Comparison of ENCODE assay signal across 8 cellular contexts in the genomic region with DNA sequence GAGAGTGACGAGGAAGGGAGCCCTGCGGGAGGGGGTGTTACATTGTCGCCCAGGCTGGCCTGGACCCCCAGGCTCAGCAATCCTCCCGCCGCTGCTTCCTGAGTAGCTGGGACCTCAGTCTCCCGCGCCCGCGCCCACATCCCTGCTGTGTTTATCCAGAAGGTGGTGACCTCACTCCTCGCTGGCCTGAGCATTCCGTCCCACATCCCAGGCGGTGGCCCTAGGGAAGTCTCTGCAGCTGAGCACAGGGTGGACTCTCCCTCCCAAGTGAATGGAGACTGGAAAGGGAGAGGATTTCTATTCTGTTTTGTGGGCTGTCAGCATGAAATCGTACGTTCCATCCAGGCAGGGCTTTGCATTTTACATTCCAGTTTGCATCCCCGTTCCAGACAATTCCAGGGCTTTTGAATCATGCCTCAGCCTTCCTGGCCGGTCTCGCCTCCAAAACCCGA. TPM values are rescaled to one million over a fixed set of nuclear protein-coding genes. Genes with fewer than 3 reads are reported as not detected.
DNase-seq lines count a peak whose midpoint lies in the region; ATAC-seq and TF ChIP-seq lines count a peak whose summit lies in the region.

No MANE protein-coding gene starts in this region.

- H2AFZ ChIP-seq in HCT116 (ENCODE audit: low read depth, low read length, poor library complexity, severe bottlenecking): no peak overlapping the region

- RAD21 ChIA-PET in HCT116 (lab: Charles Lee; ENCODE audit: low non-redundant PET in 1 of 2, low total read pairs in 2 of 2, uncharacterized antibody in 2 of 2, unreplicated experiment in 2 of 2): no interaction called here

- H3K9me3 ChIP-seq in HCT116 (ENCODE audit: control insufficient read depth in 1 of 2, insufficient read depth in 1 of 2, low read depth in 1 of 2, low read length in 2 of 2) (peaks cover 0 to 4% of the 10 kb centered on the region in 2 experiments; a peak in 2 of 4 replicates), heart left ventricle (peaks cover 0 to 3% (median 0%) of the 10 kb centered on the region in 12 donors)

- WGBS in heart left ventricle, 4 donors: 1 to 4% (median 3%) methylated on average over 15 to 18 of the region's 18 CpGs

- H3K79me2 ChIP-seq in HCT116 (ENCODE audit: insufficient read depth, low read length): peaks cover 10% of the 10 kb centered on the region; the same call in 1 of the 2 replicates

- H3K27me3 Mint-ChIP-seq in activated T-helper 1 cell treated with anti-CD3 and anti-CD28 coated beads, Interleukin-12 subunit alpha, Interleukin-12 subunit beta, Interleukin-2, Interleukin-4 antibody, amounts not matched to agents 30 ng/mL and 10 ng/mL and 1 ng/mL, durations not matched to agents 14 hours and 24 hours and 36 hours (ENCODE audit: insufficient read depth): no peaks in the 10 kb centered on the region

- H3K4me1 ChIP-seq in HCT116 (ENCODE audit: control insufficient read depth in 1 of 2, insufficient read depth in 2 of 2, low read length in 2 of 2): peaks cover 0 to 4% of the 10 kb centered on the region in 2 experiments; a peak in 1 of 4 replicates
- peaks cover 0 to 29% (median 17%) of the 10 kb centered on the region in 12 donors for H3K4me1 ChIP-seq in heart left ventricle

- peaks cover 13% of the 10 kb centered on the region for H3K36me3 Mint-ChIP-seq in activated T-helper 1 cell treated with anti-CD3 and anti-CD28 coated beads, Interleukin-12 subunit alpha, Interleukin-12 subunit beta, Interleukin-2, Interleukin-4 antibody, amounts not matched to agents 30 ng/mL and 10 ng/mL and 1 ng/mL, durations not matched to agents 14 hours and 24 hours and 36 hours (ENCODE audit: low read depth)

- DNase-seq in AG10803 (ENCODE audit: low read depth) (peak; percentile 58), HCT116 (ENCODE audit: low read depth, low spot score) (no peak), heart left ventricle (peak; percentile 56 to 82 (median 79)), posterior vena cava (ENCODE audit: low spot score) (peak; percentile 83), NCI-H2081 treated with DMSO at 0.1 percent for 48 hours (lab: John Stamatoyannopoulos, UW) (no peak)
- no peak for DNase-seq in activated T-helper 1 cell treated with anti-CD3 and anti-CD28 coated beads, Interleukin-12 subunit alpha, Interleukin-12 subunit beta, Interleukin-2, Interleukin-4 antibody, amounts not matched to agents 30 ng/mL and 10 ng/mL and 1 ng/mL, durations not matched to agents 14 hours and 24 hours and 36 hours (ENCODE audit: low spot score)

- no peak for TF ChIP-seq POLR2A in HCT116 (IDR thresholded peaks at IDR 0.05; ENCODE audit: borderline replicate concordance, extremely low read depth, insufficient read depth, insufficient read length)
- TF ChIP-seq POLR2A in heart left ventricle (IDR thresholded peaks at IDR 0.05): no peak

- peak overlapping the region; percentile 94 for H3K4me2 ChIP-seq in HCT116 (ENCODE audit: low read length)

- no peak for TF ChIP-seq CTCF in AG10803 (conservative IDR thresholded peaks at IDR 0.05; ENCODE audit: low read length)
- no peak for TF ChIP-seq CTCF in HCT116 (IDR thresholded peaks at IDR 0.05 in 2 of 3, conservative IDR thresholded peaks at IDR 0.05 in 1 of 3; ENCODE audit: borderline replicate concordance in 1 of 3, insufficient read depth in 1 of 3, low read depth in 2 of 3, low read length in 2 of 3)
- no peak for TF ChIP-seq CTCF in heart left ventricle (IDR thresholded peaks at IDR 0.05)

- H3K9me2 ChIP-seq in HCT116 (ENCODE audit: insufficient read depth): no peaks in the 10 kb centered on the region

- ATAC-seq in HCT116: peak; percentile 7
- peak; percentile 69 to 82 (median 80) for ATAC-seq in heart left ventricle
- ATAC-seq in GM21381 (IDR thresholded peaks at IDR 0.05; ENCODE audit: unreplicated experiment): no peak
- ATAC-seq in GM21526 (IDR thresholded peaks at IDR 0.05; ENCODE audit: low FRiP score, unreplicated experiment): no peak

- POLR2A ChIA-PET in HCT116 (lab: Charles Lee): no interaction called here

- BruUV-seq in HCT116 (replicated peaks; lab: Mats Ljungman, UMichigan): no TSS peak

- TF ChIP-seq RAD21 in HCT116 (IDR thresholded peaks at IDR 0.05; ENCODE audit: low read depth): no peak

- H3K36me3 ChIP-seq in HCT116 (ENCODE audit: control insufficient read depth in 1 of 2, insufficient read depth in 2 of 2, low read length in 2 of 2) (peaks cover 3% of the 10 kb centered on the region in 2 experiments; a peak in 2 of 4 replicates), heart left ventricle (peaks cover 0 to 17% (median 15%) of the 10 kb centered on the region in 9 donors)

- H3K9me3 Mint-ChIP-seq in activated T-helper 1 cell treated with anti-CD3 and anti-CD28 coated beads, Interleukin-12 subunit alpha, Interleukin-12 subunit beta, Interleukin-2, Interleukin-4 antibody, amounts not matched to agents 30 ng/mL and 10 ng/mL and 1 ng/mL, durations not matched to agents 14 hours and 24 hours and 36 hours: peaks cover 35% of the 10 kb centered on the region

- peak overlapping the region; percentile 85 for H3K27ac Mint-ChIP-seq in activated T-helper 1 cell treated with anti-CD3 and anti-CD28 coated beads, Interleukin-12 subunit alpha, Interleukin-12 subunit beta, Interleukin-2, Interleukin-4 antibody, amounts not matched to agents 30 ng/mL and 10 ng/mL and 1 ng/mL, durations not matched to agents 14 hours and 24 hours and 36 hours

- peak overlapping the region; percentile 98 for H3K4me3 Mint-ChIP-seq in activated T-helper 1 cell treated with anti-CD3 and anti-CD28 coated beads, Interleukin-12 subunit alpha, Interleukin-12 subunit beta, Interleukin-2, Interleukin-4 antibody, amounts not matched to agents 30 ng/mL and 10 ng/mL and 1 ng/mL, durations not matched to agents 14 hours and 24 hours and 36 hours

- intact Hi-C loops in HCT116 (cut with micrococcal nuclease) (no loop called here), heart left ventricle (cut with DNase I) (no loop called here), posterior vena cava (cut with DNase I) (no loop called here)
- intact Hi-C loops in activated T-helper 1 cell treated with anti-CD3 and anti-CD28 coated beads, Interleukin-12 subunit alpha, Interleukin-12 subunit beta, Interleukin-2, Interleukin-4 antibody, amounts not matched to agents 30 ng/mL and 10 ng/mL and 1 ng/mL, durations not matched to agents 14 hours and 24 hours and 36 hours (cut with micrococcal nuclease): loop anchor here (10.0 kb wide), 1 partner anchor 430 kb away; a partner anchor contains a TSS

- no peaks in the 10 kb centered on the region for H4K20me1 ChIP-seq in HCT116 (ENCODE audit: insufficient read depth)

- H3K27ac ChIP-seq in HCT116 (ENCODE audit: low read depth, low read length) (no peak overlapping the region), heart left ventricle (peak overlapping the region; percentile 51 to 87 (median 78))

- H3K4me1 Mint-ChIP-seq in activated T-helper 1 cell treated with anti-CD3 and anti-CD28 coated beads, Interleukin-12 subunit alpha, Interleukin-12 subunit beta, Interleukin-2, Interleukin-4 antibody, amounts not matched to agents 30 ng/mL and 10 ng/mL and 1 ng/mL, durations not matched to agents 14 hours and 24 hours and 36 hours (ENCODE audit: low read depth): peaks cover 27% of the 10 kb centered on the region

- H3K27me3 ChIP-seq in HCT116 (ENCODE audit: insufficient read depth, low read length) (no peaks in the 10 kb centered on the region), heart left ventricle (no peaks in the 10 kb centered on the region)

- H3K4me3 ChIP-seq in AG10803 (ENCODE audit: low read length) (peak overlapping the region; percentile 84), HCT116 (replicated peaks in 1 of 2; ENCODE audit: low read depth in 1 of 2, low read length in 2 of 2) (peak overlapping the region in 1 of 2 experiments; percentile 85; a peak in 2 of 4 replicates), heart left ventricle (peak overlapping the region; percentile 64 to 94 (median 79))

- H3K9ac ChIP-seq in HCT116 (ENCODE audit: low read length): no peak overlapping the region

- CTCF ChIA-PET in HCT116 (lab: Charles Lee): no interaction called here

TF ChIP-seq in HCT116, 20 proteins besides CTCF, POLR2A, EP300 and RAD21:
- no peak for TF ChIP-seq CEBPB (IDR thresholded peaks at IDR 0.05; ENCODE audit: low read depth)
- no peak for TF ChIP-seq EGR1 (IDR thresholded peaks at IDR 0.05; ENCODE audit: low read depth)
- no peak for TF ChIP-seq SIN3A (IDR thresholded peaks at IDR 0.05; ENCODE audit: low read depth)
- no peak for TF ChIP-seq YY1 (IDR thresholded peaks at IDR 0.05; ENCODE audit: extremely low read depth, insufficient replicate concordance, low read depth, low read length)

RNA-seq across cellular contexts. Expression of a gene that starts 0.4 kb away (rescaled TPM):
- 6.7 TPM for total RNA-seq in HCT116 (2021; ENCODE audit: unreplicated experiment)
- 4.1 and 4.9 TPM in 2 replicates for polyA plus RNA-seq in HCT116 (2012)
- 9.2 and 10.8 TPM in 2 replicates for total RNA-seq in activated T-helper 1 cell treated with anti-CD3 and anti-CD28 coated beads, Interleukin-12 subunit alpha, Interleukin-12 subunit beta, Interleukin-2, Interleukin-4 antibody, amounts not matched to agents 30 ng/mL and 10 ng/mL and 1 ng/mL, durations not matched to agents 14 hours and 24 hours and 36 hours
- 1 to 10 TPM; 2.8 to 5.9 (median 3.8) TPM for total RNA-seq in heart left ventricle
- polyA plus RNA-seq in heart left ventricle: 1 to 10 TPM; 2.7 to 4.9 TPM
- total RNA-seq in posterior vena cava: 10 to 100 TPM in 1 of 2 donors, 1 to 10 TPM in 1; 9.3 to 10.6 TPM

RNA-seq across cellular contexts. Expression of a gene that starts 29.0 kb away (rescaled TPM):
- total RNA-seq in HCT116 (2021; ENCODE audit: unreplicated experiment) (10.2 TPM), heart left ventricle (1 to 10 TPM; 1.6 to 6.0 (median 3.6) TPM), posterior vena cava (10 to 100 TPM; 10.7 to 13.5 TPM)
- polyA plus RNA-seq in HCT116 (2012): 3.5 and 5.0 TPM in 2 replicates
- total RNA-seq in activated T-helper 1 cell treated with anti-CD3 and anti-CD28 coated beads, Interleukin-12 subunit alpha, Interleukin-12 subunit beta, Interleukin-2, Interleukin-4 antibody, amounts not matched to agents 30 ng/mL and 10 ng/mL and 1 ng/mL, durations not matched to agents 14 hours and 24 hours and 36 hours: 16.5 and 19.0 TPM in 2 replicates
- 1 to 10 TPM; 1.9 to 3.5 TPM for polyA plus RNA-seq in heart left ventricle

RNA-seq across cellular contexts. Expression of a gene that starts 37.2 kb away (rescaled TPM):
- 8.8 TPM for total RNA-seq in HCT116 (2021; ENCODE audit: unreplicated experiment)
- polyA plus RNA-seq in HCT116 (2012): 6.0 and 6.9 TPM in 2 replicates
- 9.9 and 12.3 TPM in 2 replicates for total RNA-seq in activated T-helper 1 cell treated with anti-CD3 and anti-CD28 coated beads, Interleukin-12 subunit alpha, Interleukin-12 subunit beta, Interleukin-2, Interleukin-4 antibody, amounts not matched to agents 30 ng/mL and 10 ng/mL and 1 ng/mL, durations not matched to agents 14 hours and 24 hours and 36 hours
- total RNA-seq in heart left ventricle: 1 to 10 TPM; 2.6 to 5.5 (median 3.8) TPM
- polyA plus RNA-seq in heart left ventricle: 1 to 10 TPM; 3.8 to 4.5 TPM
- total RNA-seq in posterior vena cava: 1 to 10 TPM; 9.6 to 9.9 TPM

Comparison
In these comparisons a context has a peak if more than half of its experiments do, and no peak if none do; other contexts are left out.
1. DNase-seq: peak in AG10803 (single experiment), heart left ventricle (5 of 5) and posterior vena cava (single experiment); none in HCT116 (single experiment), activated T-helper 1 cell treated with anti-CD3 and anti-CD28 coated beads, Interleukin-12 subunit alpha, Interleukin-12 subunit beta, Interleukin-2, Interleukin-4 antibody, amounts not matched to agents 30 ng/mL and 10 ng/mL and 1 ng/mL, durations not matched to agents 14 hours and 24 hours and 36 hours (single experiment) and NCI-H2081 treated with DMSO at 0.1 percent for 48 hours (single experiment).
2. ATAC-seq: peak in HCT116 (single experiment) and heart left ventricle (4 of 4); none in GM21381 (single experiment) and GM21526 (single experiment).